Comparison of ENCODE assay signal across 8 cellular contexts in the genomic region with DNA sequence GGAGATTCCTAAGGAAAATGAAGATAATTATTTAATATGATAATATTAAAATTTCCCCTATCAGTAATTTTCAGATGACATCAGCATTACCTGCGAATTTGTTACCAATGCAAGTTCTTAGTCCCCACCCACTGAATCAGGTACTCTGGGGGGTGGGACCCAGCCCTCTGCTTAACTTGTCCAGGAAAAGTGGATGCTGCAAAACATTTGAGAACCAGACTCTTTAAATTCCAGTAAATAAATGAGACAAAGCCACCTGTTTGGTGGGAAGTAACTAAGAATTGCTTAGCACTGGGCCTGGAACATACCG. TPM values are rescaled to one million over a fixed set of nuclear protein-coding genes. Genes with fewer than 3 reads are reported as not detected.
DNase-seq lines count a peak whose midpoint lies in the region; ATAC-seq and TF ChIP-seq lines count a peak whose summit lies in the region.

No MANE protein-coding gene starts in this region.

- TF ChIP-seq POLR2A in breast epithelium (IDR thresholded peaks at IDR 0.05): no peak

- peaks cover 10% of the 10 kb centered on the region for H3K27me3 Mint-ChIP-seq in stimulated activated naive CD8-positive, alpha-beta T cell treated with anti-CD3 and anti-CD28 coated beads, Interleukin-15, Interleukin-2, amounts not matched to agents 100 ng/mL and 50 ng/mL, for 24 hours
- peaks cover 19 to 28% (median 22%) of the 10 kb centered on the region in 3 donors for H3K27me3 Mint-ChIP-seq in naive B cell

- no peaks in the 10 kb centered on the region for H3K36me3 ChIP-seq in breast epithelium

- no peaks in the 10 kb centered on the region for H3K4me1 ChIP-seq in breast epithelium

- TF ChIP-seq CTCF in breast epithelium (IDR thresholded peaks at IDR 0.05): no peak

- intact Hi-C loops in breast epithelium (cut with DNase I; ENCODE audit: low total_unique reads): no loop called here

- no peak for DNase-seq in stimulated activated naive CD8-positive, alpha-beta T cell treated with anti-CD3 and anti-CD28 coated beads, Interleukin-15, Interleukin-2, amounts not matched to agents 100 U/mL and 50 U/mL, for 24 hours
- DNase-seq in breast epithelium (ENCODE audit: low spot score in 2 of 2) (no peak), naive B cell (no peak), putamen (ENCODE audit: low spot score) (no peak), cerebellar cortex (ENCODE audit: low spot score) (no peak), medulla oblongata (ENCODE audit: extremely low spot score) (no peak), DMS114 treated with DMSO at 0.1 percent for 48 hours (lab: John Stamatoyannopoulos, UW; ENCODE audit: unreplicated experiment) (no peak)

- no peaks in the 10 kb centered on the region for H3K9me3 ChIP-seq in breast epithelium

- peaks cover 14% of the 10 kb centered on the region for H3K9me3 Mint-ChIP-seq in stimulated activated naive CD8-positive, alpha-beta T cell treated with anti-CD3 and anti-CD28 coated beads, Interleukin-15, Interleukin-2, amounts not matched to agents 100 ng/mL and 50 ng/mL, for 24 hours
- peaks cover 0 to 16% (median 6%) of the 10 kb centered on the region in 7 donors for H3K9me3 Mint-ChIP-seq in naive B cell

- no peaks in the 10 kb centered on the region for H3K27me3 ChIP-seq in breast epithelium

- peak overlapping the region in 1 of 2 donors; percentile 81 for H3K27ac ChIP-seq in breast epithelium

- no peak for ATAC-seq in stimulated activated naive CD8-positive, alpha-beta T cell treated with anti-CD3 and anti-CD28 coated beads, Interleukin-15, Interleukin-2, amounts not matched to agents 100 U/mL and 50 U/mL, for 24 hours
- no peak for ATAC-seq in naive B cell (ENCODE audit: low read depth in 2 of 2)

- peak overlapping the region; percentile 84 to 85 (median 85) for H3K4me3 ChIP-seq in breast epithelium

- H3K27ac Mint-ChIP-seq in stimulated activated naive CD8-positive, alpha-beta T cell treated with anti-CD3 and anti-CD28 coated beads, Interleukin-15, Interleukin-2, amounts not matched to agents 100 ng/mL and 50 ng/mL, for 24 hours: no peak overlapping the region
- no peak overlapping the region for H3K27ac Mint-ChIP-seq in naive B cell

- peaks cover 17% of the 10 kb centered on the region for H3K36me3 Mint-ChIP-seq in stimulated activated naive CD8-positive, alpha-beta T cell treated with anti-CD3 and anti-CD28 coated beads, Interleukin-15, Interleukin-2, amounts not matched to agents 100 ng/mL and 50 ng/mL, for 24 hours (ENCODE audit: low read depth)
- H3K36me3 Mint-ChIP-seq in naive B cell: peaks cover 0 to 1% of the 10 kb centered on the region in 2 donors

- H3K4me3 Mint-ChIP-seq in stimulated activated naive CD8-positive, alpha-beta T cell treated with anti-CD3 and anti-CD28 coated beads, Interleukin-15, Interleukin-2, amounts not matched to agents 100 ng/mL and 50 ng/mL, for 24 hours: peak overlapping the region; percentile 90
- H3K4me3 Mint-ChIP-seq in naive B cell: peak overlapping the region; percentile 88 to 98 (median 96)

- H3K4me1 Mint-ChIP-seq in stimulated activated naive CD8-positive, alpha-beta T cell treated with anti-CD3 and anti-CD28 coated beads, Interleukin-15, Interleukin-2, amounts not matched to agents 100 ng/mL and 50 ng/mL, for 24 hours (ENCODE audit: low read depth): peaks cover 15% of the 10 kb centered on the region
- peaks cover 15 to 23% (median 17%) of the 10 kb centered on the region in 3 donors for H3K4me1 Mint-ChIP-seq in naive B cell

RNA-seq across cellular contexts. Expression of a gene that starts 0.5 kb away (rescaled TPM):
- 10 to 100 TPM in 1 of 3 donors, 1 to 10 TPM in 2; 5.6 to 12.7 (median 8.2) TPM for total RNA-seq in breast epithelium
- 10 to 100 TPM in 1 of 6 donors, 1 to 10 TPM in 5; 6.5 to 13.9 (median 8.1) TPM for polyA plus RNA-seq in naive B cell (ENCODE audit: low read depth in 6 of 6)

RNA-seq across cellular contexts. Expression of a gene that starts 39.5 kb away (rescaled TPM):
- total RNA-seq in breast epithelium: 10 to 100 TPM; 15.7 to 48.3 (median 22.0) TPM
- 10 to 100 TPM; 17.3 to 37.6 (median 33.7) TPM for polyA plus RNA-seq in naive B cell (ENCODE audit: low read depth in 6 of 6)
